12 cellular contexts compared by ENCODE assay signal in the genomic region with DNA sequence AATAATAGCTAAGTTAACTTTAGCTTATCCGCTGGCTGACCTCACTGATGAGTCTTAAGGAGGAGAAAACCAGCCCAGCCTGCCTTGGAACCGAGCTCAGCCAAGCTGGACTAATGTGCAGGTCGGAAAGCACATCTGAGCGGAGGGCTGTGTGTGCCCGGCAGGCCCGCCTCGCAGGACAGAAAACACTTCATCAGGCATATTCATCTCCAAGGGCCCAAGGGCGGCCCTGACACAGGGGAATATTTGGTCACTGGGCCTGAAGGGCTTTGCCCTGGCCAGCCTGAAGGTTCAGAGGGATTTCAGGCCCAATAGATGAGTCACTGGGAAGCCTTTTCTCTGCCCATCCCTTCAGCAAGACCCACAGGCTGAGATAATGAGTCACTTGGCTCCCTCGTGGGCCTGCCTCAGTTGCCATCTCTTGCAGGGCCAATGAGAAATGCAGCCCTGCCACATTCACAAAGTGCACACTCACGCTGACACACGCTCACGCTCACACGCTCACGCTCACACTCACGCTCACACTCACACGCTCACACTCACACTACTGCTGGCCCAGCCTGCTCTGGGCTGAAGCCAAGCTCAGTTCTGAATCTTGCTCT.
DNase-seq lines count a peak whose midpoint lies in the region; ATAC-seq, FAIRE-seq and TF ChIP-seq lines count a peak whose summit lies in the region.
"Had no signal": no experiment of that assay in that cellular context is flagged by ENCODE, and none has a peak within 500 bp of the region (broad histone marks: within the 10 kb centered on the region; RNA-seq: fewer than 3 reads in every experiment).

No MANE protein-coding gene starts in this region.

- no peak for FAIRE-seq in HepG2 (lab: Jason Lieb, UNC)

- no peak for TF ChIP-seq RAD21 in HepG2 (CRISPR knock-in tag; IDR thresholded peaks at IDR 0.05)

- peaks cover 63% of the 10 kb centered on the region for H3K27me3 Mint-ChIP-seq in activated T-cell treated with anti-CD3 and anti-CD28 coated beads, Interleukin-2, amount 50 U/mL, for 72 hours (ENCODE audit: low read depth)
- H3K27me3 Mint-ChIP-seq in endodermal cell (ENCODE audit: insufficient read depth) = peaks cover 11% of the 10 kb centered on the region

- no peak for TF ChIP-seq POLR2A in HepG2 (IDR thresholded peaks at IDR 0.05; ENCODE audit: insufficient read depth in 1 of 2, low read depth in 2 of 2, low read length in 2 of 2)
- no peak for TF ChIP-seq POLR2A in right lobe of liver (IDR thresholded peaks at IDR 0.05)
- TF ChIP-seq POLR2A in vagina (IDR thresholded peaks at IDR 0.05) = no peak

- no peaks in the 10 kb centered on the region for H3K36me3 ChIP-seq in HepG2 (replicated peaks in 1 of 2; ENCODE audit: control insufficient read depth in 1 of 2, insufficient read depth in 2 of 2, low read length in 2 of 2)
- H3K36me3 ChIP-seq in right lobe of liver = no peaks in the 10 kb centered on the region
- H3K36me3 ChIP-seq in vagina = no peaks in the 10 kb centered on the region
- H3K36me3 ChIP-seq in endodermal cell (ENCODE audit: control insufficient read depth, insufficient read depth, low read length) = no peaks in the 10 kb centered on the region
- H3K36me3 ChIP-seq: neutrophil had no signal

- H4K20me1 ChIP-seq in HepG2 (ENCODE audit: insufficient read depth, low read length) = no peaks in the 10 kb centered on the region

- POLR2A ChIA-PET in HepG2 (lab: Yijun Ruan, JAX) = interaction anchor here (0.9 kb wide), 1 partner anchor 75 kb away, joined by 3 read pairs; no protein-coding TSS in a partner anchor

- TF ChIP-seq CTCF in HepG2 (CRISPR knock-in tag; IDR thresholded peaks at IDR 0.05) = no peak
- TF ChIP-seq CTCF in right lobe of liver (IDR thresholded peaks at IDR 0.05) = no peak
- TF ChIP-seq CTCF in vagina (IDR thresholded peaks at IDR 0.05) = no peak
- no peak for TF ChIP-seq CTCF in endodermal cell (conservative IDR thresholded peaks at IDR 0.05)

- 77% methylated on average over 11 of the region's 16 CpGs for WGBS in HepG2 (ENCODE audit: low lambda C conversion rate)
- 50% methylated on average over 2 of the region's 16 CpGs for WGBS in right lobe of liver (ENCODE audit: insufficient coverage, low coverage, low lambda C conversion rate, missing lambda C conversion rate)
- 72 to 80% methylated on average over 9 to 16 of the region's 16 CpGs for whole genome bisulfite sequencing in endodermal cell (ENCODE audit: insufficient coverage in 1 of 2, insufficient read length in 1 of 2), 2 experiments

- no peak overlapping the region for H2AFZ ChIP-seq in HepG2 (ENCODE audit: low read length)

- no peaks in the 10 kb centered on the region for H3K4me1 ChIP-seq in HepG2 (ENCODE audit: insufficient read depth, low read length)
- no peaks in the 10 kb centered on the region for H3K4me1 ChIP-seq in right lobe of liver
- H3K4me1 ChIP-seq in vagina = peaks cover 40% of the 10 kb centered on the region
- H3K4me1 ChIP-seq in endodermal cell (ENCODE audit: control insufficient read depth, insufficient read depth, low read length) = peaks cover 3% of the 10 kb centered on the region

- in situ Hi-C loops in HepG2 (cut with HindIII; ENCODE audit: extremely low pct_ligation_motif_present, low pct_unique_long_range_greater_than_20kb) = no loop called here

- H3K4me2 ChIP-seq in HepG2 (ENCODE audit: low read depth, low read length) = no peak overlapping the region

- H3K9me3 ChIP-seq in HepG2 (ENCODE audit: low read length) (no peaks in the 10 kb centered on the region), right lobe of liver (no peaks in the 10 kb centered on the region), vagina (no peaks in the 10 kb centered on the region), endodermal cell (ENCODE audit: control insufficient read depth, low read length) (no peaks in the 10 kb centered on the region)
- H3K9me3 ChIP-seq: neutrophil had no signal

- CTCF ChIA-PET in HepG2 (lab: Yijun Ruan, JAX; ENCODE audit: low intra/inter-chr PET ratio, low total read pairs) = no interaction called here

- no peak for DNase-seq in HepG2 (ENCODE audit: low spot score)
- DNase-seq in right lobe of liver = no peak
- DNase-seq in astrocyte of the hippocampus (ENCODE audit: low read depth, low spot score) = peak; percentile 62
- peak; percentile 52 for DNase-seq in kidney tubule cell (ENCODE audit: low spot score)
- DNase-seq in vagina (ENCODE audit: extremely low spot score in 2 of 2) = no peak
- DNase-seq in activated T-cell treated with anti-CD3 and anti-CD28 coated beads, Interleukin-2, amount 50 U/mL, for 72 hours = no peak
- no peak for DNase-seq in endodermal cell
- DNase-seq: activated CD4-positive, CD25-positive, alpha-beta regulatory T cell treated with anti-CD3 and anti-CD28 coated beads, Interleukin-2, amount 50 U/mL, for 72 hours; activated effector memory CD4-positive, alpha-beta T cell treated with Interleukin-2 at 50 U/mL for 16 hours; NCI-H2081 treated with DMSO at 0.1 percent for 48 hours had no signal

- H3K27ac Mint-ChIP-seq in activated T-cell treated with anti-CD3 and anti-CD28 coated beads, Interleukin-2, amount 50 U/mL, for 72 hours = no peak overlapping the region
- no peak overlapping the region for H3K27ac Mint-ChIP-seq in endodermal cell

- H3K4me1 Mint-ChIP-seq in activated T-cell treated with anti-CD3 and anti-CD28 coated beads, Interleukin-2, amount 50 U/mL, for 72 hours (ENCODE audit: low read depth) = peaks cover 39% of the 10 kb centered on the region
- peaks cover 31% of the 10 kb centered on the region for H3K4me1 Mint-ChIP-seq in endodermal cell

- H3K4me3 Mint-ChIP-seq in activated T-cell treated with anti-CD3 and anti-CD28 coated beads, Interleukin-2, amount 50 U/mL, for 72 hours = no peak overlapping the region
- H3K4me3 Mint-ChIP-seq in endodermal cell = no peak overlapping the region

- peaks cover 2 to 3% of the 10 kb centered on the region in 2 donors for H3K36me3 Mint-ChIP-seq in activated T-cell treated with anti-CD3 and anti-CD28 coated beads, Interleukin-2, amount 50 U/mL, for 72 hours (ENCODE audit: insufficient read depth in 2 of 2)
- H3K36me3 Mint-ChIP-seq in endodermal cell (ENCODE audit: low read depth) = peaks cover 8% of the 10 kb centered on the region

- no peaks in the 10 kb centered on the region for H3K9me3 Mint-ChIP-seq in activated T-cell treated with anti-CD3 and anti-CD28 coated beads, Interleukin-2, amount 50 U/mL, for 72 hours
- no peaks in the 10 kb centered on the region for H3K9me3 Mint-ChIP-seq in endodermal cell

- intact Hi-C loops in HepG2 (cut with micrococcal nuclease; ENCODE audit: unreplicated experiment) = no loop called here
- intact Hi-C loops in right lobe of liver (cut with DNase I) = no loop called here
- intact Hi-C loops in vagina (cut with DNase I) = no loop called here

- H3K27me3 ChIP-seq in HepG2 (ENCODE audit: control insufficient read depth in 1 of 2, insufficient read depth in 2 of 2, low read length in 2 of 2) = peaks cover 0 to 17% of the 10 kb centered on the region in 2 experiments; a peak in 1 of 5 replicates
- no peaks in the 10 kb centered on the region for H3K27me3 ChIP-seq in right lobe of liver
- H3K27me3 ChIP-seq in vagina = no peaks in the 10 kb centered on the region
- peaks cover 7% of the 10 kb centered on the region for H3K27me3 ChIP-seq in endodermal cell (ENCODE audit: control insufficient read depth, insufficient read depth, low read length, poor library complexity, severe bottlenecking)

- H3K27ac ChIP-seq in HepG2 (ENCODE audit: extremely low read length, insufficient read depth, low read length) = no peak overlapping the region
- H3K27ac ChIP-seq in right lobe of liver = no peak overlapping the region
- H3K27ac ChIP-seq in vagina = peak overlapping the region; percentile 61
- no peak overlapping the region for H3K27ac ChIP-seq in endodermal cell (ENCODE audit: low read depth, low read length)
- H3K27ac ChIP-seq: neutrophil had no signal

- TF ChIP-seq EP300 in HepG2 (IDR thresholded peaks at IDR 0.05; ENCODE audit: low read depth in 2 of 2, low read length in 2 of 2) (no peak), HepG2 (CRISPR knock-in tag; IDR thresholded peaks at IDR 0.05; ENCODE audit: borderline replicate concordance) (no peak)

- ATAC-seq in HepG2 (no peak), right lobe of liver (no peak), HG02885 (IDR thresholded peaks at IDR 0.05; ENCODE audit: poor library complexity, unreplicated experiment) (no peak)
- ATAC-seq in activated T-cell treated with anti-CD3 and anti-CD28 coated beads, Interleukin-2, amount 50 U/mL, for 72 hours (replicated peaks in 1 of 2) = no peak

- H3K79me2 ChIP-seq in HepG2 (ENCODE audit: insufficient read depth, low read length) = no peaks in the 10 kb centered on the region

- H3K4me3 ChIP-seq in HepG2 (replicated peaks in 1 of 3; ENCODE audit: insufficient read depth in 1 of 3, low read depth in 2 of 3, low read length in 3 of 3) (no peak overlapping the region), right lobe of liver (no peak overlapping the region), vagina (no peak overlapping the region), endodermal cell (ENCODE audit: low read length) (no peak overlapping the region)

- no peak overlapping the region for H3K9ac ChIP-seq in HepG2 (ENCODE audit: insufficient read depth, low read depth, low read length)
- H3K9ac ChIP-seq in endodermal cell (ENCODE audit: extremely low read depth, low read length, poor library complexity, severe bottlenecking) = no peak overlapping the region

- no TSS peak for BruUV-seq in HepG2 (replicated peaks; lab: Mats Ljungman, UMichigan)

TF ChIP-seq in HepG2, 621 proteins besides CTCF, POLR2A, EP300 and RAD21:
- TF ChIP-seq, protein P1, sequence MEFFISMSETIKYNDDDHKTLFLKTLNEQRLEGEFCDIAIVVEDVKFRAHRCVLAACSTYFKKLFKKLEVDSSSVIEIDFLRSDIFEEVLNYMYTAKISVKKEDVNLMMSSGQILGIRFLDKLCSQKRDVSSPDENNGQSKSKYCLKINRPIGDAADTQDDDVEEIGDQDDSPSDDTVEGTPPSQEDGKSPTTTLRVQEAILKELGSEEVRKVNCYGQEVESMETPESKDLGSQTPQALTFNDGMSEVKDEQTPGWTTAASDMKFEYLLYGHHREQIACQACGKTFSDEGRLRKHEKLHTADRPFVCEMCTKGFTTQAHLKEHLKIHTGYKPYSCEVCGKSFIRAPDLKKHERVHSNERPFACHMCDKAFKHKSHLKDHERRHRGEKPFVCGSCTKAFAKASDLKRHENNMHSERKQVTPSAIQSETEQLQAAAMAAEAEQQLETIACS (CRISPR knock-in tag; IDR thresholded peaks at IDR 0.05) = no peak
- 0 out of 2 replicates have a peak, but pooled peaks have one; percentile 15 for TF ChIP-seq FOSL2 (CRISPR knock-in tag; IDR thresholded peaks at IDR 0.05)

Comparison
In these comparisons a context has a peak if more than half of its experiments do, and no peak if none do; other contexts are left out.
1. DNase-seq: peak in astrocyte of the hippocampus (single experiment) and kidney tubule cell (single experiment); none in HepG2 (single experiment), right lobe of liver (0 of 3), vagina (0 of 2), activated T-cell treated with anti-CD3 and anti-CD28 coated beads, Interleukin-2, amount 50 U/mL, for 72 hours (0 of 2) and endodermal cell (single experiment).